9 cellular contexts compared by ENCODE assay signal in genomic region chr2:106053116-106053515, GRCh38.
A peak's percentile ranks its signal among the peaks of the same experiment; 100 is the strongest.
DNase-seq lines count a peak whose midpoint lies in the region; TF ChIP-seq lines count a peak whose summit lies in the region.
"Had no signal": no experiment of that assay in that cellular context is flagged by ENCODE, and none has a peak within 500 bp of the region (broad histone marks: within the 10 kb centered on the region; RNA-seq: fewer than 3 reads in every experiment).

No MANE protein-coding gene starts in this region.

- H3K27ac Mint-ChIP-seq in activated naive CD4-positive, alpha-beta T cell treated with anti-CD3 and anti-CD28 coated beads, Interleukin-2, amount 50 U/mL, for 24 hours, result peak overlapping the region; percentile 85
- H3K27ac Mint-ChIP-seq in mesothelial cell of epicardium (no peak overlapping the region), immature natural killer cell (no peak overlapping the region)
- H3K27ac Mint-ChIP-seq: progenitor cell of endocrine pancreas had no signal

- H3K27me3 Mint-ChIP-seq in activated naive CD4-positive, alpha-beta T cell treated with anti-CD3 and anti-CD28 coated beads, Interleukin-2, amount 50 U/mL, for 24 hours, result no peaks in the 10 kb centered on the region
- H3K27me3 Mint-ChIP-seq in mesothelial cell of epicardium (ENCODE audit: low read depth) (peaks cover 34% of the 10 kb centered on the region), immature natural killer cell (ENCODE audit: low read depth in 3 of 3) (peaks cover 0 to 6% (median 3%) of the 10 kb centered on the region in 3 donors)

- intact Hi-C loops in tibial artery (cut with DNase I; ENCODE audit: low total_unique reads), result no loop called here

- no peaks in the 10 kb centered on the region for H3K27me3 ChIP-seq in SJCRH30
- no peaks in the 10 kb centered on the region for H3K27me3 ChIP-seq in tibial artery

- H3K36me3 ChIP-seq in SJCRH30, result no peaks in the 10 kb centered on the region
- no peaks in the 10 kb centered on the region for H3K36me3 ChIP-seq in tibial artery

- no peak for TF ChIP-seq CTCF in epithelial cell of proximal tubule (conservative IDR thresholded peaks at IDR 0.05; ENCODE audit: low read depth, low read length)
- no peak for TF ChIP-seq CTCF in mesothelial cell of epicardium (IDR thresholded peaks at IDR 0.05; ENCODE audit: unreplicated experiment)
- TF ChIP-seq CTCF in tibial artery (IDR thresholded peaks at IDR 0.05), result no peak

- no peak overlapping the region for H3K27ac ChIP-seq in SJCRH30
- H3K27ac ChIP-seq in tibial artery, result no peak overlapping the region

- no peaks in the 10 kb centered on the region for H3K36me3 Mint-ChIP-seq in activated naive CD4-positive, alpha-beta T cell treated with anti-CD3 and anti-CD28 coated beads, Interleukin-2, amount 50 U/mL, for 24 hours
- H3K36me3 Mint-ChIP-seq in mesothelial cell of epicardium, result no peaks in the 10 kb centered on the region
- H3K36me3 Mint-ChIP-seq in immature natural killer cell, result no peaks in the 10 kb centered on the region

- peaks cover 77% of the 10 kb centered on the region for H3K4me1 Mint-ChIP-seq in activated naive CD4-positive, alpha-beta T cell treated with anti-CD3 and anti-CD28 coated beads, Interleukin-2, amount 50 U/mL, for 24 hours
- peaks cover 11% of the 10 kb centered on the region for H3K4me1 Mint-ChIP-seq in mesothelial cell of epicardium
- peaks cover 24 to 36% of the 10 kb centered on the region in 2 donors for H3K4me1 Mint-ChIP-seq in immature natural killer cell

- H3K4me3 ChIP-seq in SJCRH30 (no peak overlapping the region), epithelial cell of proximal tubule (ENCODE audit: low read depth, low read length) (no peak overlapping the region), tibial artery (no peak overlapping the region)

- no peaks in the 10 kb centered on the region for H3K9me3 Mint-ChIP-seq in activated naive CD4-positive, alpha-beta T cell treated with anti-CD3 and anti-CD28 coated beads, Interleukin-2, amount 50 U/mL, for 24 hours
- peaks cover 4% of the 10 kb centered on the region for H3K9me3 Mint-ChIP-seq in mesothelial cell of epicardium
- no peaks in the 10 kb centered on the region for H3K9me3 Mint-ChIP-seq in immature natural killer cell

- H3K4me1 ChIP-seq in SJCRH30, result 0 out of 2 replicates have a peak, but pooled peaks cover 3% of the 10 kb centered on the region
- H3K4me1 ChIP-seq in tibial artery, result no peaks in the 10 kb centered on the region

- H3K9me3 ChIP-seq in SJCRH30 (replicated peaks) (no peaks in the 10 kb centered on the region), tibial artery (no peaks in the 10 kb centered on the region)

- peak overlapping the region; percentile 62 for H3K4me3 Mint-ChIP-seq in activated naive CD4-positive, alpha-beta T cell treated with anti-CD3 and anti-CD28 coated beads, Interleukin-2, amount 50 U/mL, for 24 hours
- no peak overlapping the region for H3K4me3 Mint-ChIP-seq in mesothelial cell of epicardium
- H3K4me3 Mint-ChIP-seq in immature natural killer cell, result peak overlapping the region in 1 of 5 donors; percentile 67

- no peak for DNase-seq in activated naive CD4-positive, alpha-beta T cell treated with Interleukin-2 at 50 U/mL for 16 hours
- peak; percentile 16 to 31 for DNase-seq in SJCRH30
- DNase-seq in epithelial cell of proximal tubule (ENCODE audit: low read depth), result peak; percentile 31
- peak; percentile 4 for DNase-seq in stromal cell of bone marrow (ENCODE audit: low read depth)
- DNase-seq in mesothelial cell of epicardium (ENCODE audit: low spot score in 2 of 2, unreplicated experiment in 2 of 2), result no peak
- no peak for DNase-seq in tibial artery
- no peak for DNase-seq in immature natural killer cell

Comparison
In these comparisons a context has a peak if more than half of its experiments do, and no peak if none do; other contexts are left out.
1. DNase-seq: peak in SJCRH30 (2 of 2), epithelial cell of proximal tubule (single experiment) and stromal cell of bone marrow (single experiment); none in activated naive CD4-positive, alpha-beta T cell treated with Interleukin-2 at 50 U/mL for 16 hours (single experiment), mesothelial cell of epicardium (0 of 2), tibial artery (0 of 2) and immature natural killer cell (0 of 3).